1 cellular context compared by ENCODE assay signal in genomic region chr2:71130325-71131260, GRCh38.
TF ChIP-seq lines count a peak whose summit lies in the region.

MPHOSPH10 (plus strand) TSS chr2:71130634; CDS start chr2:71130666, 32 bp downstream.

TF ChIP-seq in HepG2, 621 proteins besides CTCF, POLR2A, EP300 and RAD21 (continued from another document and continues in another):
- 0 out of 2 replicates have a peak, but pooled peaks have one; percentile 31 for TF ChIP-seq ZNF609 (CRISPR knock-in tag; IDR thresholded peaks at IDR 0.05; ENCODE audit: borderline replicate concordance)
- peak; percentile 51; the same call in 1 of the 2 replicates for TF ChIP-seq ZNF629 (CRISPR knock-in tag; conservative IDR thresholded peaks at IDR 0.05)
- TF ChIP-seq ZNF597 (CRISPR knock-in tag; IDR thresholded peaks at IDR 0.05), result no peak
- peak; percentile 81 for TF ChIP-seq XBP1 (CRISPR knock-in tag; IDR thresholded peaks at IDR 0.05)
- no peak for TF ChIP-seq PAWR (CRISPR knock-in tag; IDR thresholded peaks at IDR 0.05; ENCODE audit: borderline replicate concordance)
- TF ChIP-seq ATF2 (CRISPR knock-in tag; IDR thresholded peaks at IDR 0.05), result peak; percentile 63; the same call in 1 of the 2 replicates
- no peak; the same call in 1 of the 2 replicates for TF ChIP-seq SIX1 (CRISPR knock-in tag; IDR thresholded peaks at IDR 0.05; ENCODE audit: borderline replicate concordance)
- TF ChIP-seq CCAR2 (optimal IDR thresholded peaks at IDR 0.05; ENCODE audit: low read depth, low read length), result peak; percentile 76
- TF ChIP-seq ZFP36L2 (CRISPR knock-in tag; IDR thresholded peaks at IDR 0.05), result peak; percentile 72
- TF ChIP-seq ZNF564 (CRISPR knock-in tag; IDR thresholded peaks at IDR 0.05), result peak; percentile 86
- no peak for TF ChIP-seq ZNF362 (CRISPR knock-in tag; IDR thresholded peaks at IDR 0.05; ENCODE audit: borderline replicate concordance)
- TF ChIP-seq THAP7 (CRISPR knock-in tag; IDR thresholded peaks at IDR 0.05), result peak; percentile 93; the same call in 1 of the 2 replicates
- no peak for TF ChIP-seq MIER3 (CRISPR knock-in tag; IDR thresholded peaks at IDR 0.05; ENCODE audit: borderline replicate concordance)
- 0 out of 2 replicates have a peak, but pooled peaks have one; percentile 12 for TF ChIP-seq ARID3A (IDR thresholded peaks at IDR 0.05; ENCODE audit: low read depth, low read length)
- TF ChIP-seq GATAD2A (CRISPR knock-in tag; IDR thresholded peaks at IDR 0.05), result peak; percentile 65; the same call in 1 of the 2 replicates
- peak; percentile 46; the same call in 1 of the 2 replicates for TF ChIP-seq ZNF460 (CRISPR knock-in tag; IDR thresholded peaks at IDR 0.05; ENCODE audit: borderline replicate concordance)
- no peak for TF ChIP-seq ZNF10 (CRISPR knock-in tag; IDR thresholded peaks at IDR 0.05; ENCODE audit: borderline replicate concordance, low read depth)
- peak; percentile 64; the same call in 1 of the 2 replicates for TF ChIP-seq TOPORS (CRISPR knock-in tag; IDR thresholded peaks at IDR 0.05)
- peak; percentile 70; the same call in 1 of the 2 replicates for TF ChIP-seq DRAP1 (CRISPR knock-in tag; IDR thresholded peaks at IDR 0.05)
- TF ChIP-seq TRAFD1 (CRISPR knock-in tag; IDR thresholded peaks at IDR 0.05; ENCODE audit: borderline replicate concordance), result no peak
- 0 out of 2 replicates have a peak, but pooled peaks have one; percentile 50 for TF ChIP-seq FUBP1 (CRISPR knock-in tag; IDR thresholded peaks at IDR 0.05; ENCODE audit: borderline replicate concordance)
- TF ChIP-seq ZNF510 (CRISPR knock-in tag; IDR thresholded peaks at IDR 0.05; ENCODE audit: low read depth), result 0 out of 2 replicates have a peak, but pooled peaks have one; percentile 27
- peak; percentile 84; the same call in 1 of the 2 replicates for TF ChIP-seq ZNF841 (CRISPR knock-in tag; IDR thresholded peaks at IDR 0.05; ENCODE audit: borderline replicate concordance)
- TF ChIP-seq ZNF33A (CRISPR knock-in tag; IDR thresholded peaks at IDR 0.05; ENCODE audit: borderline replicate concordance), result no peak; the same call in 1 of the 2 replicates
- TF ChIP-seq IRF2 (CRISPR knock-in tag; IDR thresholded peaks at IDR 0.05), result peak; percentile 88
- peak; percentile 66 for TF ChIP-seq THRA (CRISPR knock-in tag; IDR thresholded peaks at IDR 0.05; ENCODE audit: borderline replicate concordance)
- peak; percentile 93 for TF ChIP-seq THAP9 (CRISPR knock-in tag; IDR thresholded peaks at IDR 0.05; ENCODE audit: borderline replicate concordance)
- TF ChIP-seq ZNF256 (CRISPR knock-in tag; conservative IDR thresholded peaks at IDR 0.05), result peak; percentile 95; the same call in 1 of the 2 replicates
- TF ChIP-seq ZNF589 (CRISPR knock-in tag; conservative IDR thresholded peaks at IDR 0.05), result peak; percentile 26; the same call in 1 of the 2 replicates
- no peak for TF ChIP-seq EZH2 (conservative IDR thresholded peaks at IDR 0.05; ENCODE audit: low read depth, low read length)
- TF ChIP-seq ZBTB26 (CRISPR knock-in tag; IDR thresholded peaks at IDR 0.05; ENCODE audit: borderline replicate concordance), result peak; percentile 83; the same call in 1 of the 2 replicates
- peak; percentile 96 for TF ChIP-seq ZFYVE20 (CRISPR knock-in tag; IDR thresholded peaks at IDR 0.05; ENCODE audit: borderline replicate concordance, low read depth)
- TF ChIP-seq ZKSCAN1 (IDR thresholded peaks at IDR 0.05; ENCODE audit: low read length), result 0 out of 2 replicates have a peak, but pooled peaks have one; percentile 1
